Comparison of ENCODE assay signal across 8 cellular contexts in the genomic region with DNA sequence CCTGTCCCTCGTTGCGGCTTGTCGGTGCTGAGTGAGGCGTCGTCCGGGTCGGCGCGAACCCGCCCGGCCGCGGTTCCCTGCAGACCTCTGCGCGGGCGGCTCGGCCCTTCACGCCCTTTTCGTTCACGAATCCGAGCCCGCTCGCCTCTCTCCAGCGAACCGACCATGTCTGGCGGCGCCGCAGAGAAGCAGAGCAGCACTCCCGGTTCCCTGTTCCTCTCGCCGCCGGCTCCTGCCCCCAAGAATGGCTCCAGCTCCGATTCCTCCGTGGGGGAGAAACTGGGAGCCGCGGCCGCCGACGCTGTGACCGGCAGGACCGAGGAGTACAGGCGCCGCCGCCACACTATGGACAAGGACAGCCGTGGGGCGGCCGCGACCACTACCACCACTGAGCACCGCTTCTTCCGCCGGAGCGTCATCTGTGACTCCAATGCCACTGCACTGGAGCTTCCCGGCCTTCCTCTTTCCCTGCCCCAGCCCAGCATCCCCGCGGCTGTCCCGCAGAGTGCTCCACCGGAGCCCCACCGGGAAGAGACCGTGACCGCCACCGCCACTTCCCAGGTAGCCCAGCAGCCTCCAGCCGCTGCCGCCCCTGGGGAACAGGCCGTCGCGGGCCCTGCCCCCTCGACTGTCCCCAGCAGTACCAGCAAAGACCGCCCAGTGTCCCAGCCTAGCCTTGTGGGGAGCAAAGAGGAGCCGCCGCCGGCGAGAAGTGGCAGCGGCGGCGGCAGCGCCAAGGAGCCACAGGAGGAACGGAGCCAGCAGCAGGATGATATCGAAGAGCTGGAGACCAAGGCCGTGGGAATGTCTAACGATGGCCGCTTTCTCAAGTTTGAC. TPM values are rescaled to one million over a fixed set of nuclear protein-coding genes. Genes with fewer than 3 reads are reported as not detected.
DNase-seq lines count a peak whose midpoint lies in the region; ATAC-seq and TF ChIP-seq lines count a peak whose summit lies in the region.

No MANE protein-coding gene starts in this region.

- H3K9ac ChIP-seq in mucosa of stomach (ENCODE audit: low read length) = peak overlapping the region; percentile 89

- H3K27me3 ChIP-seq in BJ (ENCODE audit: control insufficient read depth, insufficient read depth, low read length) = no peaks in the 10 kb centered on the region
- H3K27me3 ChIP-seq in mucosa of stomach (ENCODE audit: control insufficient read depth, insufficient read depth, low read length) = no peaks in the 10 kb centered on the region

- TF ChIP-seq CTCF in BJ (IDR thresholded peaks at IDR 0.05; ENCODE audit: insufficient read depth, low read depth, low read length) (no peak), endothelial cell (IDR thresholded peaks at IDR 0.05; ENCODE audit: unreplicated experiment) (no peak)

- H3K27me3 Mint-ChIP-seq in activated CD8-positive, alpha-beta T cell treated with anti-CD3 and anti-CD28 coated beads, Interleukin-2, amount 10 ng/mL, durations not matched to agents 7 days and 5 days (ENCODE audit: low read depth) = no peaks in the 10 kb centered on the region
- peaks cover 6% of the 10 kb centered on the region for H3K27me3 Mint-ChIP-seq in endothelial cell (ENCODE audit: unreplicated experiment)

- peaks cover 22% of the 10 kb centered on the region for H3K4me1 ChIP-seq in mucosa of stomach (ENCODE audit: control insufficient read depth, insufficient read depth, low read length)

- CTCF ChIA-PET in BJ (lab: Yijun Ruan, JAX) = interaction anchor here (0.7 to 6.4 kb wide), 7 partner anchors 22 to 185 kb away, joined by 3 to 97 read pairs (median 9); no protein-coding TSS in a partner anchor
- CTCF ChIA-PET in activated CD8-positive, alpha-beta T cell treated with anti-CD3 and anti-CD28 coated beads, Interleukin-2, amount 10 ng/mL, durations not matched to agents 7 days and 5 days (lab: Charles Lee) = interaction anchor here (0.6 to 6.4 kb wide), 23 partner anchors 9 to 196 kb away, joined by 3 to 123 read pairs (median 7); a partner anchor contains a TSS

- H3K36me3 ChIP-seq in BJ (ENCODE audit: control insufficient read depth, insufficient read depth, low read length) (no peaks in the 10 kb centered on the region), KOPT-K1 (ENCODE audit: insufficient read depth, low read length) (peaks cover 31% of the 10 kb centered on the region), mucosa of stomach (ENCODE audit: control insufficient read depth, insufficient read depth, low read length) (no peaks in the 10 kb centered on the region)

- H3K36me3 Mint-ChIP-seq in activated CD8-positive, alpha-beta T cell treated with anti-CD3 and anti-CD28 coated beads, Interleukin-2, amount 10 ng/mL, durations not matched to agents 7 days and 5 days (ENCODE audit: low read depth) = peaks cover 41% of the 10 kb centered on the region
- H3K36me3 Mint-ChIP-seq in endothelial cell (ENCODE audit: low read depth, unreplicated experiment) = peaks cover 9% of the 10 kb centered on the region

- no peaks in the 10 kb centered on the region for H3K9me3 Mint-ChIP-seq in activated CD8-positive, alpha-beta T cell treated with anti-CD3 and anti-CD28 coated beads, Interleukin-2, amount 10 ng/mL, durations not matched to agents 7 days and 5 days (ENCODE audit: insufficient read depth)
- H3K9me3 Mint-ChIP-seq in endothelial cell (ENCODE audit: unreplicated experiment) = no peaks in the 10 kb centered on the region

- ATAC-seq in GM19397 (IDR thresholded peaks at IDR 0.05; ENCODE audit: unreplicated experiment) (peak; percentile 8), HG03342 (IDR thresholded peaks at IDR 0.05; ENCODE audit: unreplicated experiment) (no peak)
- peak; percentile 0 for ATAC-seq in activated CD8-positive, alpha-beta T cell treated with anti-CD3 and anti-CD28 coated beads, Interleukin-2, amount 10 ng/mL, durations not matched to agents 7 days and 5 days

- DNase-seq in BJ (ENCODE audit: low read depth) (no peak), endothelial cell (ENCODE audit: low spot score) (peak; percentile 28)
- DNase-seq in activated CD8-positive, alpha-beta T cell treated with anti-CD3 and anti-CD28 coated beads, Interleukin-2, amount 10 ng/mL, durations not matched to agents 7 days and 5 days = peak; percentile 63
- peak; percentile 61 for DNase-seq in stimulated activated naive CD4-positive, alpha-beta T cell treated with Interleukin-2 at 50 U/mL for 16 hours (lab: John Stamatoyannopoulos, UW)

- H3K4me1 Mint-ChIP-seq in activated CD8-positive, alpha-beta T cell treated with anti-CD3 and anti-CD28 coated beads, Interleukin-2, amount 10 ng/mL, durations not matched to agents 7 days and 5 days (ENCODE audit: low read depth) = peaks cover 33% of the 10 kb centered on the region
- H3K4me1 Mint-ChIP-seq in endothelial cell (ENCODE audit: unreplicated experiment) = peaks cover 31% of the 10 kb centered on the region

- H3K9me3 ChIP-seq in KOPT-K1 (ENCODE audit: insufficient read depth, low read length, poor library complexity, severe bottlenecking) (no peaks in the 10 kb centered on the region), mucosa of stomach (ENCODE audit: control insufficient read depth, low read length) (no peaks in the 10 kb centered on the region)

- POLR2A ChIA-PET in BJ (lab: Charles Lee) = interaction anchor here (1.3 kb wide), 1 partner anchor 195 kb away, joined by 3 read pairs; a partner anchor contains a TSS
- POLR2A ChIA-PET in activated CD8-positive, alpha-beta T cell treated with anti-CD3 and anti-CD28 coated beads, Interleukin-2, amount 10 ng/mL, durations not matched to agents 7 days and 5 days (lab: Charles Lee) = interaction anchor here (0.6 to 5.6 kb wide), 12 partner anchors 9 to 190 kb away, joined by 3 to 57 read pairs (median 4); no protein-coding TSS in a partner anchor

- H3K27ac ChIP-seq in KOPT-K1 (ENCODE audit: low read depth, low read length, poor library complexity, severe bottlenecking) = peak overlapping the region; percentile 84

- H3K4me3 Mint-ChIP-seq in activated CD8-positive, alpha-beta T cell treated with anti-CD3 and anti-CD28 coated beads, Interleukin-2, amount 10 ng/mL, durations not matched to agents 7 days and 5 days = peak overlapping the region; percentile 93
- peak overlapping the region; percentile 97 for H3K4me3 Mint-ChIP-seq in endothelial cell (ENCODE audit: unreplicated experiment)

- H3K4me3 ChIP-seq in BJ (ENCODE audit: low read depth, low read length) (peak overlapping the region; percentile 91), mucosa of stomach (ENCODE audit: low read length) (peak overlapping the region; percentile 58)

- peak overlapping the region; percentile 91 for H3K27ac Mint-ChIP-seq in activated CD8-positive, alpha-beta T cell treated with anti-CD3 and anti-CD28 coated beads, Interleukin-2, amount 10 ng/mL, durations not matched to agents 7 days and 5 days
- H3K27ac Mint-ChIP-seq in endothelial cell (ENCODE audit: unreplicated experiment) = peak overlapping the region; percentile 76

RNA-seq across cellular contexts. Expression of a gene that starts 1.2 kb away (rescaled TPM):
- 35.8 and 45.2 TPM in 2 replicates for polyA plus RNA-seq in BJ (2011; rRNA removed)
- polyA minus RNA-seq in BJ (2011; rRNA and poly(A)+ RNA removed) = 183 and 216 TPM in 2 replicates
- total RNA-seq in activated CD8-positive, alpha-beta T cell treated with anti-CD3 and anti-CD28 coated beads, Interleukin-2, amount 10 ng/mL, durations not matched to agents 7 days and 5 days = 100 to 1,000 TPM; 203 to 204 TPM
- total RNA-seq in endothelial cell (ENCODE audit: unreplicated experiment) = 160 TPM
